Comparison of ENCODE assay signal across 32 cellular contexts in genomic region chr20:45765307-45765910, GRCh38. TPM values are rescaled to one million over a fixed set of nuclear protein-coding genes. Genes with fewer than 3 reads are reported as not detected.
"Had no signal": no experiment of that assay in that cellular context is flagged by ENCODE, and none has a peak within 500 bp of the region (broad histone marks: within the 10 kb centered on the region; RNA-seq: fewer than 3 reads in every experiment).

No MANE protein-coding gene starts in this region.

- H3K36me3 ChIP-seq: adrenal gland, ascending aorta, brain microvascular endothelial cell, left lung, neutrophil, suprapubic skin, tibial nerve, uterus had no signal

- H3K27ac ChIP-seq: adrenal gland, ascending aorta, brain microvascular endothelial cell, left lung, neutrophil, parathyroid adenoma, suprapubic skin, tibial nerve, uterus had no signal

- H3K9ac ChIP-seq: parathyroid adenoma had no signal

- H3K4me1 ChIP-seq: adrenal gland, ascending aorta, left lung, parathyroid adenoma, suprapubic skin, tibial nerve, uterus had no signal

- H3K4me3 ChIP-seq: adrenal gland, ascending aorta, left lung, lung, suprapubic skin, tibial nerve, uterus had no signal

- H3K9me3 ChIP-seq: adrenal gland, ascending aorta, left lung, neutrophil, suprapubic skin, tibial nerve, uterus had no signal

- H3K79me2 ChIP-seq: parathyroid adenoma had no signal

- ATAC-seq: activated CD4-positive, alpha-beta T cell treated with anti-CD3 and anti-CD28 coated beads for 36 hours; activated T-helper 17 cell treated with anti-CD3 and anti-CD28 coated beads, Interleukin-2, amount 50 U/mL, for 72 hours; esophagus mucosa; naive thymus-derived CD4-positive, alpha-beta T cell; right cardiac atrium; stimulated activated naive CD8-positive, alpha-beta T cell treated with anti-CD3 and anti-CD28 coated beads, Interleukin-15, amount 100 ng/mL, for 72 hours had no signal

- DNase-seq: activated CD4-positive, alpha-beta T cell treated with anti-CD3 and anti-CD28 coated beads for 36 hours; activated CD4-positive, alpha-beta T cell treated with anti-CD3 and anti-CD28 coated beads, Interleukin-2, amount 50 U/mL, for 4 hours; activated CD8-positive, alpha-beta memory T cell treated with anti-CD3 and anti-CD28 coated beads for 24 hours; activated CD8-positive, alpha-beta memory T cell treated with anti-CD3 and anti-CD28 coated beads, Interleukin-2, amount 50 U/mL, for 4 hours; activated naive CD4-positive, alpha-beta T cell; activated T-cell treated with anti-CD3 and anti-CD28 coated beads, Interleukin-2, amount 50 U/mL, for 24 hours; adrenal gland; brain microvascular endothelial cell; caudate nucleus; dermis blood vessel endothelial cell; effector CD8-positive, alpha-beta T cell; foreskin melanocyte; glutamatergic neuron; hippocampal formation; kidney glomerular epithelial cell; left lung; naive thymus-derived CD4-positive, alpha-beta T cell; right cardiac atrium; stimulated activated CD4-positive, alpha-beta T cell treated with anti-CD3 and anti-CD28 coated beads, Interleukin-1b, Interleukin-23, amount 100 ng/mL, for 48 hours; stimulated activated naive CD8-positive, alpha-beta T cell treated with anti-CD3 and anti-CD28 coated beads, Interleukin-15, amount 100 ng/mL, for 72 hours; T-helper 1 cell; uterus had no signal

- H2AFZ ChIP-seq: parathyroid adenoma had no signal

- H3K27me3 ChIP-seq: adrenal gland, ascending aorta, brain microvascular endothelial cell, left lung, neutrophil, suprapubic skin, tibial nerve, uterus had no signal

RNA-seq across cellular contexts. Expression of gene WFDC3, which starts 26.3 kb away (rescaled TPM):
- total RNA-seq: activated CD4-positive, alpha-beta T cell treated with anti-CD3 and anti-CD28 coated beads for 36 hours; activated T-helper 17 cell treated with anti-CD3 and anti-CD28 coated beads, Interleukin-2, amount 50 U/mL, for 72 hours; ascending aorta; dermis blood vessel endothelial cell; esophagus mucosa; naive thymus-derived CD4-positive, alpha-beta T cell; pulmonary artery endothelial cell; skeletal muscle tissue had no signal
- polyA plus RNA-seq: naive thymus-derived CD4-positive, alpha-beta T cell had no signal

RNA-seq across cellular contexts. Expression of gene SPINT4, which starts 43.3 kb away (rescaled TPM):
- total RNA-seq: activated CD4-positive, alpha-beta T cell treated with anti-CD3 and anti-CD28 coated beads for 36 hours; activated T-helper 17 cell treated with anti-CD3 and anti-CD28 coated beads, Interleukin-2, amount 50 U/mL, for 72 hours; adrenal gland; ascending aorta; dermis blood vessel endothelial cell; esophagus mucosa; left lung; lung; naive thymus-derived CD4-positive, alpha-beta T cell; pulmonary artery endothelial cell; right cardiac atrium; skeletal muscle tissue; suprapubic skin; tibial nerve; uterus had no signal
- polyA plus RNA-seq: adrenal gland; lung; naive thymus-derived CD4-positive, alpha-beta T cell; right cardiac atrium had no signal

RNA-seq across cellular contexts. Expression of gene UBE2C, which starts 47.0 kb away (rescaled TPM):
- total RNA-seq: ascending aorta had no signal
- polyA plus RNA-seq: naive thymus-derived CD4-positive, alpha-beta T cell had no signal
